1 cellular context compared by ENCODE assay signal in genomic region chr2:135022952-135023880, GRCh38.
TF ChIP-seq lines count a peak whose summit lies in the region.

No MANE protein-coding gene starts in this region.

TF ChIP-seq in H1, 55 proteins besides CTCF, POLR2A, EP300 and RAD21:
- TF ChIP-seq SP4 (IDR thresholded peaks at IDR 0.05; ENCODE audit: low read length) (no peak), GTF2F1 (IDR thresholded peaks at IDR 0.05; ENCODE audit: borderline replicate concordance, low read depth, low read length) (no peak), SAP30 (IDR thresholded peaks at IDR 0.05; ENCODE audit: insufficient read depth, insufficient replicate concordance, low read length) (no peak), KDM1A (IDR thresholded peaks at IDR 0.05; ENCODE audit: borderline replicate concordance, low read length) (no peak), SRF (IDR thresholded peaks at IDR 0.05; ENCODE audit: low read depth, low read length) (no peak), EGR1 (IDR thresholded peaks at IDR 0.05; ENCODE audit: borderline replicate concordance, low read depth, low read length) (no peak)
